8 cellular contexts compared by ENCODE assay signal in the genomic region with DNA sequence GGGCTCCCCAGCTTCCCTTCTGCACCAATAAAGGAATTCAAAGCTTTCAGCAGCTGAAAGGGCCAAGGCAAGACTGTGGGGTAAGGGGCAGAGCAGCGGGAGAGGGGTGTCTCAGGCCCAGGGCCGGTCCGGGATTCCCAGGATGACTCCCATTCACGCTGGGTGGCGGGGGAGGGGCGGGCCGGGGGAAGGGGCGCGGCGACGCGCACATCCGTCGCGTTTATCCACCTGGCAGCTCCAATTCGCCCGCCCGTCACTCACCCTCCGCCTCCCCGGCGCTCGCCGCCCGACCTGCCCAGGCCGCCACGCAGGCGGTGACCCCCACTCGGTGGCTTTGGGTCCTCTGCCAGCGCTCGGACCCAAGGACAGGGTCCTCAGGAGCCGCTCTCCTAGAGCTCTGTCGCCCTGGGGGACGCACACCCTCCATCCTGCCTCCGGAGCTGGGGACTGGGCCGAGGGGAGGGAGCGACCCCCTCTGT. TPM values are rescaled to one million over a fixed set of nuclear protein-coding genes. Genes with fewer than 3 reads are reported as not detected.
DNase-seq lines count a peak whose midpoint lies in the region; ATAC-seq, FAIRE-seq and TF ChIP-seq lines count a peak whose summit lies in the region.

No MANE protein-coding gene starts in this region.

- intact Hi-C loops in kidney (cut with DNase I): no loop called here

- H3K36me3 Mint-ChIP-seq in activated T-cell treated with anti-CD3 and anti-CD28 coated beads, Interleukin-2, amount 50 U/mL, for 4 hours (ENCODE audit: insufficient read depth): no peaks in the 10 kb centered on the region
- H3K36me3 Mint-ChIP-seq in activated T-helper 17 cell treated with anti-CD3 and anti-CD28 coated beads, Interleukin-2, amount 50 U/mL, for 72 hours (ENCODE audit: low read depth): no peaks in the 10 kb centered on the region

- no peaks in the 10 kb centered on the region for H3K9me3 ChIP-seq in kidney (ENCODE audit: control insufficient read depth in 1 of 2, low read length in 2 of 2)

- H3K27ac ChIP-seq in kidney (ENCODE audit: low read depth in 2 of 2, low read length in 2 of 2): no peak overlapping the region

- peak overlapping the region; percentile 61 for H3K4me3 Mint-ChIP-seq in activated T-cell treated with anti-CD3 and anti-CD28 coated beads, Interleukin-2, amount 50 U/mL, for 4 hours
- H3K4me3 Mint-ChIP-seq in activated T-helper 17 cell treated with anti-CD3 and anti-CD28 coated beads, Interleukin-2, amount 50 U/mL, for 72 hours: peak overlapping the region; percentile 67
- H3K4me3 Mint-ChIP-seq in stimulated activated naive CD8-positive, alpha-beta T cell treated with anti-CD3 and anti-CD28 coated beads, Interleukin-15, amount 100 ng/mL, for 72 hours: peak overlapping the region; percentile 37 to 59

- no peak for FAIRE-seq in kidney (lab: Jason Lieb, UNC)

- peak; percentile 11 to 26 for ATAC-seq in activated T-cell treated with anti-CD3 and anti-CD28 coated beads, Interleukin-2, amount 50 U/mL, for 4 hours
- ATAC-seq in activated T-helper 17 cell treated with anti-CD3 and anti-CD28 coated beads, Interleukin-2, amount 50 U/mL, for 72 hours (replicated peaks): peak; percentile 14
- ATAC-seq in stimulated activated naive CD8-positive, alpha-beta T cell treated with anti-CD3 and anti-CD28 coated beads, Interleukin-15, amount 100 ng/mL, for 72 hours: peak; percentile 8
- no peak for ATAC-seq in HG02938 (IDR thresholded peaks at IDR 0.05; ENCODE audit: unreplicated experiment)
- no peak for ATAC-seq in HG02870 (IDR thresholded peaks at IDR 0.05; ENCODE audit: unreplicated experiment)

- DNase-seq in activated T-cell treated with anti-CD3 and anti-CD28 coated beads, Interleukin-2, amount 50 U/mL, for 4 hours: no peak
- DNase-seq in activated T-cell treated with anti-CD3 and anti-CD28 coated beads for 4 hours (no peak), kidney (no peak)
- DNase-seq in stimulated activated naive CD8-positive, alpha-beta T cell treated with anti-CD3 and anti-CD28 coated beads, Interleukin-15, amount 100 ng/mL, for 72 hours: no peak

- H3K27me3 Mint-ChIP-seq in activated T-cell treated with anti-CD3 and anti-CD28 coated beads, Interleukin-2, amount 50 U/mL, for 4 hours (ENCODE audit: low read depth): peaks cover 5% of the 10 kb centered on the region
- peaks cover 9% of the 10 kb centered on the region for H3K27me3 Mint-ChIP-seq in activated T-helper 17 cell treated with anti-CD3 and anti-CD28 coated beads, Interleukin-2, amount 50 U/mL, for 72 hours
- H3K27me3 Mint-ChIP-seq in stimulated activated naive CD8-positive, alpha-beta T cell treated with anti-CD3 and anti-CD28 coated beads, Interleukin-15, amount 100 ng/mL, for 72 hours: peaks cover 53% of the 10 kb centered on the region

- H3K9me3 Mint-ChIP-seq in activated T-cell treated with anti-CD3 and anti-CD28 coated beads, Interleukin-2, amount 50 U/mL, for 4 hours: no peaks in the 10 kb centered on the region
- no peaks in the 10 kb centered on the region for H3K9me3 Mint-ChIP-seq in activated T-helper 17 cell treated with anti-CD3 and anti-CD28 coated beads, Interleukin-2, amount 50 U/mL, for 72 hours
- no peaks in the 10 kb centered on the region for H3K9me3 Mint-ChIP-seq in stimulated activated naive CD8-positive, alpha-beta T cell treated with anti-CD3 and anti-CD28 coated beads, Interleukin-15, amount 100 ng/mL, for 72 hours

- peaks cover 0 to 18% of the 10 kb centered on the region in 2 donors for H3K4me1 ChIP-seq in kidney (ENCODE audit: control insufficient read depth in 1 of 2, insufficient read depth in 1 of 2, low read depth in 1 of 2, low read length in 2 of 2)

- peaks cover 17% of the 10 kb centered on the region for H3K4me1 Mint-ChIP-seq in activated T-cell treated with anti-CD3 and anti-CD28 coated beads, Interleukin-2, amount 50 U/mL, for 4 hours (ENCODE audit: low read depth)
- no peaks in the 10 kb centered on the region for H3K4me1 Mint-ChIP-seq in activated T-helper 17 cell treated with anti-CD3 and anti-CD28 coated beads, Interleukin-2, amount 50 U/mL, for 72 hours
- peaks cover 38% of the 10 kb centered on the region for H3K4me1 Mint-ChIP-seq in stimulated activated naive CD8-positive, alpha-beta T cell treated with anti-CD3 and anti-CD28 coated beads, Interleukin-15, amount 100 ng/mL, for 72 hours

- H3K4me3 ChIP-seq in iPS-11a (ENCODE audit: low read depth, low read length) (peak overlapping the region; percentile 60), kidney (ENCODE audit: low read length in 2 of 2) (peak overlapping the region in 1 of 2 donors; percentile 43)

- no peak overlapping the region for H3K9ac ChIP-seq in kidney (ENCODE audit: low read length in 2 of 2)

- TF ChIP-seq CTCF in kidney (IDR thresholded peaks at IDR 0.05; ENCODE audit: borderline replicate concordance, extremely low read depth, insufficient read depth): no peak

- no peak overlapping the region for H3K27ac Mint-ChIP-seq in activated T-helper 17 cell treated with anti-CD3 and anti-CD28 coated beads, Interleukin-2, amount 50 U/mL, for 72 hours
- no peak overlapping the region for H3K27ac Mint-ChIP-seq in stimulated activated naive CD8-positive, alpha-beta T cell treated with anti-CD3 and anti-CD28 coated beads, Interleukin-15, amount 100 ng/mL, for 72 hours

- H3K36me3 ChIP-seq in kidney (ENCODE audit: control insufficient read depth in 1 of 2, insufficient read depth in 2 of 2, low read length in 2 of 2): no peaks in the 10 kb centered on the region

RNA-seq across cellular contexts. Expression of gene ADGRB2, which starts 3.7 kb away (rescaled TPM):
- total RNA-seq in activated T-cell treated with anti-CD3 and anti-CD28 coated beads, Interleukin-2, amount 50 U/mL, for 4 hours: under 1 TPM; 0.18 to 0.68 (median 0.65) TPM
- total RNA-seq in activated T-helper 17 cell treated with anti-CD3 and anti-CD28 coated beads, Interleukin-2, amount 50 U/mL, for 72 hours: 1 to 10 TPM in 1 of 2 donors, under 1 TPM in 1; 0.24 to 4.5 TPM
- total RNA-seq in kidney: 3.2 TPM
- polyA plus RNA-seq in kidney (ENCODE audit: insufficient read depth, low read depth, low replicate concordance): 5.3 TPM

RNA-seq across cellular contexts. Expression of gene SPOCD1, which starts 55.4 kb away (rescaled TPM):
- under 1 TPM in 1 of 3 donors, not detected in 2; 0.14 TPM for total RNA-seq in activated T-cell treated with anti-CD3 and anti-CD28 coated beads, Interleukin-2, amount 50 U/mL, for 4 hours
- total RNA-seq in activated T-helper 17 cell treated with anti-CD3 and anti-CD28 coated beads, Interleukin-2, amount 50 U/mL, for 72 hours: 1 to 10 TPM in 1 of 2 donors, under 1 TPM in 1; 0.84 to 1.8 TPM
- total RNA-seq in kidney: 0.98 TPM
- 0.22 TPM for polyA plus RNA-seq in kidney (ENCODE audit: insufficient read depth, low read depth, low replicate concordance)

RNA-seq across cellular contexts. Expression of gene COL16A1, which starts 56.6 kb away (rescaled TPM):
- under 1 TPM; 0.57 to 0.89 (median 0.61) TPM for total RNA-seq in activated T-cell treated with anti-CD3 and anti-CD28 coated beads, Interleukin-2, amount 50 U/mL, for 4 hours
- not detected for total RNA-seq in activated T-helper 17 cell treated with anti-CD3 and anti-CD28 coated beads, Interleukin-2, amount 50 U/mL, for 72 hours
- total RNA-seq in kidney: 29.0 TPM
- 9.2 TPM for polyA plus RNA-seq in kidney (ENCODE audit: insufficient read depth, low read depth, low replicate concordance)

Comparison
In these comparisons a context has a peak if more than half of its experiments do, and no peak if none do; other contexts are left out.
1. ATAC-seq: peak in activated T-cell treated with anti-CD3 and anti-CD28 coated beads, Interleukin-2, amount 50 U/mL, for 4 hours (2 of 2), activated T-helper 17 cell treated with anti-CD3 and anti-CD28 coated beads, Interleukin-2, amount 50 U/mL, for 72 hours (single experiment) and stimulated activated naive CD8-positive, alpha-beta T cell treated with anti-CD3 and anti-CD28 coated beads, Interleukin-15, amount 100 ng/mL, for 72 hours (single experiment); none in HG02938 (single experiment) and HG02870 (single experiment).
2. RNA of gene COL16A1, which starts 56.6 kb away (total RNA-seq): 29.0 TPM in kidney (single experiment); 0.57 to 0.89 TPM in activated T-cell treated with anti-CD3 and anti-CD28 coated beads, Interleukin-2, amount 50 U/mL, for 4 hours and not detected in activated T-helper 17 cell treated with anti-CD3 and anti-CD28 coated beads, Interleukin-2, amount 50 U/mL, for 72 hours; every median in the first group is over 10 times any median in the second.
3. Peak in every context shown above with its lines, with median percentiles within 50 percentile points of each other: H3K4me3 Mint-ChIP-seq.